2 cellular contexts compared by ENCODE assay signal in the genomic region with DNA sequence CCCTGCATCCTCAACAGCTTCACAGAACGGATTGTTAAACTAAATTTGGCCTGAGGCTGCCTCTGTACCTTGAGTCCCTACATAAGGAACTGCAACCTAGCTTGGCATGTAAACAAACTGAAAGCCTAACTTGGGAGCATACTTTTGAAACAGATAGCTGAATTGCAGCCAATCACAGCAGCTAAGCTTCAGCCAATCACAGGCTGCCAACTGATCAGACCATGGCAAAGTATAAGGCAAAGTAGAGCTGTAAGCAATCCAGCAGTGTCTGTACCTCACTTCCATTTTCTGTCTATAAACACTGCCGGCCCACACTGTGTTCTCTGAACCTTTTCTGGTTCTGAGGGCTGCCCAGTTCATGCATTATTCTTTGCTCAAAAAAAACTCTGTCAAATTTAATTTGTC.
TF ChIP-seq lines count a peak whose summit lies in the region.

No MANE protein-coding gene starts in this region.

TF ChIP-seq in GM23338, 12 proteins besides CTCF, POLR2A, EP300 and RAD21:
- no peak for TF ChIP-seq CREB1 (CRISPR knock-in tag; IDR thresholded peaks at IDR 0.05; ENCODE audit: low read depth)
- peak; percentile 55; the same call in 1 of the 2 replicates for TF ChIP-seq POLR2AphosphoS5 (IDR thresholded peaks at IDR 0.05; ENCODE audit: low read depth)
- TF ChIP-seq, protein P1, sequence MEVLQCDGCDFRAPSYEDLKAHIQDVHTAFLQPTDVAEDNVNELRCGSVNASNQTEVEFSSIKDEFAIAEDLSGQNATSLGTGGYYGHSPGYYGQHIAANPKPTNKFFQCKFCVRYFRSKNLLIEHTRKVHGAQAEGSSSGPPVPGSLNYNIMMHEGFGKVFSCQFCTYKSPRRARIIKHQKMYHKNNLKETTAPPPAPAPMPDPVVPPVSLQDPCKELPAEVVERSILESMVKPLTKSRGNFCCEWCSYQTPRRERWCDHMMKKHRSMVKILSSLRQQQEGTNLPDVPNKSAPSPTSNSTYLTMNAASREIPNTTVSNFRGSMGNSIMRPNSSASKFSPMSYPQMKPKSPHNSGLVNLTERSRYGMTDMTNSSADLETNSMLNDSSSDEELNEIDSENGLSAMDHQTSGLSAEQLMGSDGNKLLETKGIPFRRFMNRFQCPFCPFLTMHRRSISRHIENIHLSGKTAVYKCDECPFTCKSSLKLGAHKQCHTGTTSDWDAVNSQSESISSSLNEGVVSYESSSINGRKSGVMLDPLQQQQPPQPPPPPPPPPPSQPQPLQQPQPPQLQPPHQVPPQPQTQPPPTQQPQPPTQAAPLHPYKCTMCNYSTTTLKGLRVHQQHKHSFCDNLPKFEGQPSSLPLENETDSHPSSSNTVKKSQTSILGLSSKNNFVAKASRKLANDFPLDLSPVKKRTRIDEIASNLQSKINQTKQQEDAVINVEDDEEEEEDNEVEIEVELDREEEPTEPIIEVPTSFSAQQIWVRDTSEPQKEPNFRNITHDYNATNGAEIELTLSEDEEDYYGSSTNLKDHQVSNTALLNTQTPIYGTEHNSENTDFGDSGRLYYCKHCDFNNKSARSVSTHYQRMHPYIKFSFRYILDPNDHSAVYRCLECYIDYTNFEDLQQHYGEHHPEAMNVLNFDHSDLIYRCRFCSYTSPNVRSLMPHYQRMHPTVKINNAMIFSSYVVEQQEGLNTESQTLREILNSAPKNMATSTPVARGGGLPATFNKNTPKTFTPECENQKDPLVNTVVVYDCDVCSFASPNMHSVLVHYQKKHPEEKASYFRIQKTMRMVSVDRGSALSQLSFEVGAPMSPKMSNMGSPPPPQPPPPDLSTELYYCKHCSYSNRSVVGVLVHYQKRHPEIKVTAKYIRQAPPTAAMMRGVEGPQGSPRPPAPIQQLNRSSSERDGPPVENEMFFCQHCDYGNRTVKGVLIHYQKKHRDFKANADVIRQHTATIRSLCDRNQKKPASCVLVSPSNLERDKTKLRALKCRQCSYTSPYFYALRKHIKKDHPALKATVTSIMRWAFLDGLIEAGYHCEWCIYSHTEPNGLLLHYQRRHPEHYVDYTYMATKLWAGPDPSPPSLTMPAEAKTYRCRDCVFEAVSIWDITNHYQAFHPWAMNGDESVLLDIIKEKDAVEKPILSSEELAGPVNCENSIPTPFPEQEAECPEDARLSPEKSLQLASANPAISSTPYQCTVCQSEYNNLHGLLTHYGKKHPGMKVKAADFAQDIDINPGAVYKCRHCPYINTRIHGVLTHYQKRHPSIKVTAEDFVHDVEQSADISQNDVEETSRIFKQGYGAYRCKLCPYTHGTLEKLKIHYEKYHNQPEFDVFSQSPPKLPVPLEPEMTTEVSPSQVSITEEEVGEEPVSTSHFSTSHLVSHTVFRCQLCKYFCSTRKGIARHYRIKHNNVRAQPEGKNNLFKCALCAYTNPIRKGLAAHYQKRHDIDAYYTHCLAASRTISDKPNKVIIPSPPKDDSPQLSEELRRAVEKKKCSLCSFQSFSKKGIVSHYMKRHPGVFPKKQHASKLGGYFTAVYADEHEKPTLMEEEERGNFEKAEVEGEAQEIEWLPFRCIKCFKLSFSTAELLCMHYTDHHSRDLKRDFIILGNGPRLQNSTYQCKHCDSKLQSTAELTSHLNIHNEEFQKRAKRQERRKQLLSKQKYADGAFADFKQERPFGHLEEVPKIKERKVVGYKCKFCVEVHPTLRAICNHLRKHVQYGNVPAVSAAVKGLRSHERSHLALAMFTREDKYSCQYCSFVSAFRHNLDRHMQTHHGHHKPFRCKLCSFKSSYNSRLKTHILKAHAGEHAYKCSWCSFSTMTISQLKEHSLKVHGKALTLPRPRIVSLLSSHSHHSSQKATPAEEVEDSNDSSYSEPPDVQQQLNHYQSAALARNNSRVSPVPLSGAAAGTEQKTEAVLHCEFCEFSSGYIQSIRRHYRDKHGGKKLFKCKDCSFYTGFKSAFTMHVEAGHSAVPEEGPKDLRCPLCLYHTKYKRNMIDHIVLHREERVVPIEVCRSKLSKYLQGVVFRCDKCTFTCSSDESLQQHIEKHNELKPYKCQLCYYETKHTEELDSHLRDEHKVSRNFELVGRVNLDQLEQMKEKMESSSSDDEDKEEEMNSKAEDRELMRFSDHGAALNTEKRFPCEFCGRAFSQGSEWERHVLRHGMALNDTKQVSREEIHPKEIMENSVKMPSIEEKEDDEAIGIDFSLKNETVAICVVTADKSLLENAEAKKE (CRISPR knock-in tag; IDR thresholded peaks at IDR 0.05), result no peak
- TF ChIP-seq ZNF114 (CRISPR knock-in tag; IDR thresholded peaks at IDR 0.05), result no peak

TF ChIP-seq in H1, 55 proteins besides CTCF, POLR2A, EP300 and RAD21:
- TF ChIP-seq EGR1 (IDR thresholded peaks at IDR 0.05; ENCODE audit: borderline replicate concordance, low read depth, low read length) (no peak), MAFK (IDR thresholded peaks at IDR 0.05; ENCODE audit: low read depth, low read length) (no peak)
